In the genomic region with DNA sequence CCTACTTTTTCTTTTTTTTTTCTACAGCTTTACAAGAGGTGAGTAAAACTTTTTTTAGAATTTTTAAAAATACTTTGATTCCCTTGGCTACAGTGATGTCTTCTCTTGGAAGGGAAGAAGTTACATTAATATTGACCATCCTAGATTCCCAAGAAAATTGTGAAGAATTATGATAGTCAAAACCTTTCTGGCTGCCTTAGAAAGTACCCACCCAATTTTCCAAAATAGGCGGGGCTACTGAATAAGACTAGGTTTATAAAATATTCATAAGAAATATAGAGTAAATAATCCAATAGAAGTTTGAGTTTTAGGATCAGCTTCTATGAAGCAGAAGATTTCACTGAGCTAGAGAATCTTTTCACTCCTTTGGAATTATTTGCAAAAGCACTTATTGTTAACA, we compare ENCODE assay signal across 22 cellular contexts. TPM values are rescaled to one million over a fixed set of nuclear protein-coding genes. Genes with fewer than 3 reads are reported as not detected.
DNase-seq lines count a peak whose midpoint lies in the region; ATAC-seq and TF ChIP-seq lines count a peak whose summit lies in the region.
"Had no signal": no experiment of that assay in that cellular context is flagged by ENCODE, and none has a peak within 500 bp of the region (broad histone marks: within the 10 kb centered on the region; RNA-seq: fewer than 3 reads in every experiment).

No MANE protein-coding gene starts in this region.

- peaks cover 76% of the 10 kb centered on the region for H3F3A ChIP-seq in smooth muscle cell (ENCODE audit: low read depth)

- H3K79me2 ChIP-seq in HCT116 (ENCODE audit: insufficient read depth, low read length) (no peaks in the 10 kb centered on the region), smooth muscle cell (ENCODE audit: low read depth) (peaks cover 81% of the 10 kb centered on the region)

- no peak overlapping the region for H3K9ac ChIP-seq in HCT116 (ENCODE audit: low read length)
- peak overlapping the region; percentile 96 for H3K9ac ChIP-seq in smooth muscle cell (ENCODE audit: low read depth)

- intact Hi-C loops in HCT116 (cut with micrococcal nuclease), result loop anchor here (5.0 kb wide), 2 partner anchors 600 to 1155 kb away; no protein-coding TSS in a partner anchor
- intact Hi-C loops in left lung (cut with DNase I), result loop anchor here in 1 of 2 donors (5.0 kb wide), 1 partner anchor 100 kb away; no protein-coding TSS in a partner anchor

- no TSS peak for BruUV-seq in HCT116 (replicated peaks; lab: Mats Ljungman, UMichigan)

- no peak for TF ChIP-seq RAD21 in HCT116 (IDR thresholded peaks at IDR 0.05; ENCODE audit: low read depth)

- DNase-seq in HCT116 (ENCODE audit: low read depth, low spot score) (no peak), astrocyte of the spinal cord (ENCODE audit: low read depth, low spot score) (peak; percentile 22), left lung (no peak), smooth muscle cell (lab: John Stamatoyannopoulos, UW; ENCODE audit: unreplicated experiment) (no peak), erythroblast (lab: John Stamatoyannopoulos, UW) (no peak), cerebellum (ENCODE audit: low spot score) (no peak)
- DNase-seq: activated CD4-positive, alpha-beta T cell treated with anti-CD3 and anti-CD28 coated beads for 4 hours; activated naive CD4-positive, alpha-beta T cell; body of pancreas; C1 segment of cervical spinal cord; effector memory CD8-positive, alpha-beta T cell; glutamatergic neuron; Kasumi-1; mucosa of descending colon; NCI-H146; NCI-H446 treated with DMSO at 0.1 percent for 48 hours; OCI-M1; stimulated activated CD4-positive, alpha-beta T cell treated with anti-CD3 and anti-CD28 coated beads, Interleukin-15, amount 100 ng/mL, for 24 hours; stimulated activated naive CD8-positive, alpha-beta T cell treated with anti-CD3 and anti-CD28 coated beads, Interleukin-15, amount 100 ng/mL, for 72 hours; T1000 had no signal

- in situ Hi-C loops in astrocyte of the spinal cord (cut with HindIII; ENCODE audit: low sequenced_read_pairs), result no loop called here

- CTCF ChIA-PET in HCT116 (lab: Charles Lee), result interaction anchor here (1.4 to 2.1 kb wide), 3 partner anchors 102 to 849 kb away, joined by 3 to 9 read pairs (median 3); no protein-coding TSS in a partner anchor

- POLR2A ChIA-PET in HCT116 (lab: Charles Lee), result no interaction called here

- H2AFZ ChIP-seq in HCT116 (ENCODE audit: low read depth, low read length, poor library complexity, severe bottlenecking) (peak overlapping the region; percentile 91), smooth muscle cell (ENCODE audit: low read depth) (no peak overlapping the region)

- 50% methylated on average over 1 of the region's 1 CpG for WGBS in smooth muscle cell (ENCODE audit: low lambda C conversion rate)

- RAD21 ChIA-PET in HCT116 (lab: Charles Lee; ENCODE audit: low non-redundant PET in 1 of 2, low total read pairs in 2 of 2, uncharacterized antibody in 2 of 2, unreplicated experiment in 2 of 2), result no interaction called here

- no peak overlapping the region for H3K4me2 ChIP-seq in HCT116 (ENCODE audit: low read length)
- H3K4me2 ChIP-seq in smooth muscle cell, result peak overlapping the region; percentile 97

- TF ChIP-seq POLR2A in HCT116 (IDR thresholded peaks at IDR 0.05; ENCODE audit: borderline replicate concordance, extremely low read depth, insufficient read depth, insufficient read length), result no peak
- TF ChIP-seq POLR2A in erythroblast (IDR thresholded peaks at IDR 0.05; ENCODE audit: low read length), result no peak

- no peak overlapping the region for H3K4me3 ChIP-seq in HCT116 (replicated peaks in 1 of 2; ENCODE audit: low read depth in 1 of 2, low read length in 2 of 2)
- H3K4me3 ChIP-seq in astrocyte of the spinal cord (ENCODE audit: low read depth, low read length), result peak overlapping the region; percentile 61
- peak overlapping the region; percentile 20 to 38 for H3K4me3 ChIP-seq in left lung
- peak overlapping the region; percentile 72 for H3K4me3 ChIP-seq in smooth muscle cell
- H3K4me3 ChIP-seq: body of pancreas, mucosa of descending colon had no signal

- H3K27ac ChIP-seq in HCT116 (ENCODE audit: low read depth, low read length) (no peak overlapping the region), left lung (peak overlapping the region in 1 of 2 donors; percentile 91), smooth muscle cell (ENCODE audit: low read depth) (peak overlapping the region; percentile 99)
- H3K27ac ChIP-seq: body of pancreas had no signal

- H3K36me3 ChIP-seq in HCT116 (ENCODE audit: control insufficient read depth in 1 of 2, insufficient read depth in 2 of 2, low read length in 2 of 2) (no peaks in the 10 kb centered on the region), left lung (no peaks in the 10 kb centered on the region), smooth muscle cell (ENCODE audit: low read depth) (peaks cover 32% of the 10 kb centered on the region)

- H3K9me3 ChIP-seq in HCT116 (ENCODE audit: control insufficient read depth in 1 of 2, insufficient read depth in 1 of 2, low read depth in 1 of 2, low read length in 2 of 2) (no peaks in the 10 kb centered on the region), left lung (no peaks in the 10 kb centered on the region), smooth muscle cell (replicated peaks; ENCODE audit: low read depth) (no peaks in the 10 kb centered on the region)
- H3K9me3 ChIP-seq: body of pancreas, mucosa of descending colon had no signal

- no peaks in the 10 kb centered on the region for H3K9me2 ChIP-seq in HCT116 (ENCODE audit: insufficient read depth)

- H3K4me1 ChIP-seq in HCT116 (ENCODE audit: control insufficient read depth in 1 of 2, insufficient read depth in 2 of 2, low read length in 2 of 2) (no peaks in the 10 kb centered on the region), left lung (peaks cover 0 to 4% of the 10 kb centered on the region in 2 donors), smooth muscle cell (ENCODE audit: low read depth) (peaks cover 24% of the 10 kb centered on the region)

- TF ChIP-seq CTCF in HCT116 (IDR thresholded peaks at IDR 0.05 in 2 of 3, conservative IDR thresholded peaks at IDR 0.05 in 1 of 3; ENCODE audit: borderline replicate concordance in 1 of 3, insufficient read depth in 1 of 3, low read depth in 2 of 3, low read length in 2 of 3) (no peak), astrocyte of the spinal cord (IDR thresholded peaks at IDR 0.05; ENCODE audit: low read depth, low read length) (no peak), left lung (IDR thresholded peaks at IDR 0.05) (no peak), smooth muscle cell (IDR thresholded peaks at IDR 0.05; ENCODE audit: borderline replicate concordance, insufficient read depth, poor library complexity, severe bottlenecking) (no peak)

- ATAC-seq in HCT116 (no peak), left lung (no peak), GM21717 (IDR thresholded peaks at IDR 0.05; ENCODE audit: unreplicated experiment) (no peak), HG02571 (IDR thresholded peaks at IDR 0.05; ENCODE audit: unreplicated experiment) (no peak)
- ATAC-seq: body of pancreas; effector memory CD8-positive, alpha-beta T cell; mucosa of descending colon; stimulated activated naive CD8-positive, alpha-beta T cell treated with anti-CD3 and anti-CD28 coated beads, Interleukin-15, amount 100 ng/mL, for 72 hours had no signal

- H3K27me3 ChIP-seq in HCT116 (ENCODE audit: insufficient read depth, low read length) (no peaks in the 10 kb centered on the region), left lung (peaks cover 0 to 28% of the 10 kb centered on the region in 2 donors), smooth muscle cell (ENCODE audit: low read depth) (no peaks in the 10 kb centered on the region)

- H4K20me1 ChIP-seq in HCT116 (ENCODE audit: insufficient read depth) (no peaks in the 10 kb centered on the region), smooth muscle cell (ENCODE audit: low read depth) (peaks cover 80% of the 10 kb centered on the region)

TF ChIP-seq in HCT116, 20 proteins besides CTCF, POLR2A, EP300 and RAD21 (continues in another document):
- TF ChIP-seq, protein P1, sequence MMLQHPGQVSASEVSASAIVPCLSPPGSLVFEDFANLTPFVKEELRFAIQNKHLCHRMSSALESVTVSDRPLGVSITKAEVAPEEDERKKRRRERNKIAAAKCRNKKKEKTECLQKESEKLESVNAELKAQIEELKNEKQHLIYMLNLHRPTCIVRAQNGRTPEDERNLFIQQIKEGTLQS (IDR thresholded peaks at IDR 0.05), result no peak
- TF ChIP-seq, protein P2, sequence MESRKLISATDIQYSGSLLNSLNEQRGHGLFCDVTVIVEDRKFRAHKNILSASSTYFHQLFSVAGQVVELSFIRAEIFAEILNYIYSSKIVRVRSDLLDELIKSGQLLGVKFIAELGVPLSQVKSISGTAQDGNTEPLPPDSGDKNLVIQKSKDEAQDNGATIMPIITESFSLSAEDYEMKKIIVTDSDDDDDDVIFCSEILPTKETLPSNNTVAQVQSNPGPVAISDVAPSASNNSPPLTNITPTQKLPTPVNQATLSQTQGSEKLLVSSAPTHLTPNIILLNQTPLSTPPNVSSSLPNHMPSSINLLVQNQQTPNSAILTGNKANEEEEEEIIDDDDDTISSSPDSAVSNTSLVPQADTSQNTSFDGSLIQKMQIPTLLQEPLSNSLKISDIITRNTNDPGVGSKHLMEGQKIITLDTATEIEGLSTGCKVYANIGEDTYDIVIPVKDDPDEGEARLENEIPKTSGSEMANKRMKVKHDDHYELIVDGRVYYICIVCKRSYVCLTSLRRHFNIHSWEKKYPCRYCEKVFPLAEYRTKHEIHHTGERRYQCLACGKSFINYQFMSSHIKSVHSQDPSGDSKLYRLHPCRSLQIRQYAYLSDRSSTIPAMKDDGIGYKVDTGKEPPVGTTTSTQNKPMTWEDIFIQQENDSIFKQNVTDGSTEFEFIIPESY (IDR thresholded peaks at IDR 0.05; ENCODE audit: extremely low read depth, insufficient replicate concordance, low read length), result no peak
- TF ChIP-seq EZH2phosphoT487 (IDR thresholded peaks at IDR 0.05; ENCODE audit: borderline replicate concordance) (no peak), TCF7L2 (IDR thresholded peaks at IDR 0.05; ENCODE audit: borderline replicate concordance, extremely low read depth, insufficient read depth, insufficient read length) (no peak), EZH2 (IDR thresholded peaks at IDR 0.05) (no peak), JUND (IDR thresholded peaks at IDR 0.05) (no peak), ELF1 (IDR thresholded peaks at IDR 0.05; ENCODE audit: borderline replicate concordance, low read depth) (no peak), CBX3 (IDR thresholded peaks at IDR 0.05; ENCODE audit: low read depth) (no peak), ZFX (IDR thresholded peaks at IDR 0.05) (no peak), SP1 (IDR thresholded peaks at IDR 0.05; ENCODE audit: low read depth) (no peak)

RNA-seq across cellular contexts. Expression of a gene that starts 3.0 kb away (rescaled TPM):
- total RNA-seq in HCT116 (2021; ENCODE audit: unreplicated experiment) (3.0 TPM), left lung (1,000 to 10,000 TPM in 1 of 2 donors, 100 to 1,000 TPM in 1; 859 to 3,050 TPM), smooth muscle cell (4,221 and 4,749 TPM in 2 replicates), cerebellum (233 TPM)
- not detected in 2 replicates for polyA plus RNA-seq in HCT116 (2012)
- 7,069 and 10,006 TPM in 2 replicates for polyA plus RNA-seq in smooth muscle cell

Comparison
In these comparisons a context has a peak if more than half of its experiments do, and no peak if none do; other contexts are left out.
1. H3K4me3 ChIP-seq: peak in astrocyte of the spinal cord (single experiment), left lung (2 of 2) and smooth muscle cell (single experiment); none in HCT116 (0 of 2).
2. RNA of a gene that starts 3.0 kb away (total RNA-seq): 4,221 to 4,749 TPM in smooth muscle cell, 859 to 3,050 TPM in left lung and 233 TPM in cerebellum (single experiment); 3.0 TPM in HCT116 (single experiment); every median in the first group is over 10 times any median in the second.